In the genomic region with DNA sequence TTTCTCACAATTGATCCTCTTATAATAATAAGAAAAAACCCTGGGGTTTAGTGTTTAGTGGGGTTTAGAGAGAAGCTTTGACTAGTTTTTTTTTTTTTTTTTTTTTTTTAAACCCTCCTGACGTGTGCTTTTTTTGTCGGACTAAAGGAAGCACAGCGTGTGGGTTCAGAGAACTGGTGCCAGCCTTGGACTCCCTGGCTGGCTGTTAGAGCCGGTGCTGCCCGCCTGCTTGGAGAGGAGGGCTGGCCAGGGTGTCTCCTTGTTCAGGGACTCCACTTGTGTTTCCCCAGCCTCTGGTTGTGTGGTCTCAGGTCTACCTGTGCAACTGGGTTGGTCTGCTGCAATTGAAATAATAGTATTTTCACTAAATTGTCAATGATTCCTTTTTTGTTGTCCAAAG, we compare ENCODE assay signal across 21 cellular contexts. TPM values are rescaled to one million over a fixed set of nuclear protein-coding genes. Genes with fewer than 3 reads are reported as not detected.
"Had no signal": no experiment of that assay in that cellular context is flagged by ENCODE, and none has a peak within 500 bp of the region (broad histone marks: within the 10 kb centered on the region; RNA-seq: fewer than 3 reads in every experiment).

No MANE protein-coding gene starts in this region.

- DNase-seq: activated CD4-positive, alpha-beta T cell treated with anti-CD3 and anti-CD28 coated beads for 48 hours; activated CD4-positive, CD25-positive, alpha-beta regulatory T cell; activated CD8-positive, alpha-beta T cell treated with anti-CD3 and anti-CD28 coated beads, Interleukin-2, amount 10 ng/mL, durations not matched to agents 7 days and 5 days; activated naive CD4-positive, alpha-beta T cell treated with anti-CD3 and anti-CD28 coated beads, Interleukin-2, amount 10 ng/mL, durations not matched to agents 7 days and 5 days; activated naive CD8-positive, alpha-beta T cell treated with anti-CD3 and anti-CD28 coated beads, Interleukin-2, amount 50 U/mL, for 24 hours; activated T-cell treated with anti-CD3 and anti-CD28 coated beads, Interleukin-2, amount 50 U/mL, for 24 hours; anterior cingulate cortex; central memory CD4-positive, alpha-beta T cell; erythroblast; gastrocnemius medialis; heart right ventricle; immature natural killer cell; kidney glomerular epithelial cell; mesendoderm; naive thymus-derived CD8-positive, alpha-beta T cell; sigmoid colon; stimulated activated CD4-positive, alpha-beta T cell treated with anti-CD3 and anti-CD28 coated beads, Interleukin-4, amount 100 ng/mL, for 24 hours; stomach had no signal

- ATAC-seq: activated CD8-positive, alpha-beta T cell treated with anti-CD3 and anti-CD28 coated beads, Interleukin-2, amount 10 ng/mL, durations not matched to agents 7 days and 5 days; activated naive CD8-positive, alpha-beta T cell treated with anti-CD3 and anti-CD28 coated beads, Interleukin-2, amount 50 U/mL, for 24 hours; gastrocnemius medialis; naive thymus-derived CD8-positive, alpha-beta T cell; stimulated activated effector memory CD8-positive, alpha-beta T cell treated with anti-CD3 and anti-CD28 coated beads, Interleukin-12 subunit alpha, Interleukin-12 subunit beta, amount 100 ng/mL, for 72 hours had no signal

- H3K27me3 ChIP-seq: sigmoid colon, stomach had no signal

- H3K27ac ChIP-seq: coronary artery, gastrocnemius medialis, heart right ventricle, sigmoid colon, stomach had no signal

- H3K4me1 ChIP-seq: gastrocnemius medialis, heart right ventricle, sigmoid colon, stomach had no signal

- H3K9me3 ChIP-seq: gastrocnemius medialis, heart right ventricle, sigmoid colon, stomach had no signal

- H3K4me3 ChIP-seq: coronary artery, gastrocnemius medialis, heart right ventricle, sigmoid colon, stomach had no signal

- H3K36me3 ChIP-seq: gastrocnemius medialis, heart right ventricle, sigmoid colon, stomach had no signal

RNA-seq across cellular contexts. Expression of a gene that starts 54.1 kb away (rescaled TPM):
- total RNA-seq: activated CD8-positive, alpha-beta T cell treated with anti-CD3 and anti-CD28 coated beads, Interleukin-2, amount 10 ng/mL, durations not matched to agents 7 days and 5 days; naive thymus-derived CD8-positive, alpha-beta T cell; osteocyte had no signal
- polyA plus RNA-seq: immature natural killer cell; naive thymus-derived CD8-positive, alpha-beta T cell had no signal
